In the genomic region with DNA sequence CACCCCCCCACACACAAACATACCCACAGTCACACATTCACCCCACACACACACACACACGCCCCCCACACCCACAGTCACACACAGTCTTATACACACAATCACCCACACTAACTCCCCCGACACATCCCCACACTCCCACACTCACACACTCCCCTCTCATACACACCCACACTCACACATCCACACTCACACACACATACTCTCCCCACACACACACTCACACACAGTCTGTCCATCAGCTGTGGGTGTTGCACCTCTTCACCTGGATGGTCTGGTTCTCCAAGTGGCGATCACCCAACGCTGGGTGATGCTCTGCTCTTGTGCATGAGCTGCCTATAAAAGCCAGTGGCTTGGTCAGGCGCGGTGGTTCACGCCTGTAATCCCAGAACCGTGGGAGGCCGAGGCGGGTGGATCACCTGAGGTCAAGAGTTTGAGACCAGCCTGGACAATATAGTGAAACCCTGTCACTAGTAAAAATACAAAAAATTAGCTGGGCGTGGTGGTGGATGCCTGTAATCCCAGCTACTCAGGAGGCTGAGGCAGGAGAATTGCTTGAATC, we compare ENCODE assay signal across 21 cellular contexts.
"Had no signal": no experiment of that assay in that cellular context is flagged by ENCODE, and none has a peak within 500 bp of the region (broad histone marks: within the 10 kb centered on the region; RNA-seq: fewer than 3 reads in every experiment).

No MANE protein-coding gene starts in this region.

- H3K4me2 ChIP-seq: smooth muscle cell had no signal

- H3K27me3 ChIP-seq: right lobe of liver, tibial artery, upper lobe of left lung had no signal

- H3K4me3 ChIP-seq: dorsolateral prefrontal cortex, gastrocnemius medialis, right lobe of liver, smooth muscle cell, tibial artery, upper lobe of left lung had no signal

- H3K27ac ChIP-seq: dorsolateral prefrontal cortex, gastrocnemius medialis, parathyroid adenoma, right lobe of liver, tibial artery, upper lobe of left lung had no signal

- H2AFZ ChIP-seq: parathyroid adenoma had no signal

- DNase-seq: dorsolateral prefrontal cortex; effector CD4-positive, alpha-beta T cell; foreskin fibroblast; gastrocnemius medialis; kidney; mesenchymal stem cell; midbrain; naive thymus-derived CD4-positive, alpha-beta T cell; right lobe of liver; stimulated activated CD4-positive, alpha-beta T cell treated with anti-CD3 and anti-CD28 coated beads, Interleukin-12 subunit alpha, Interleukin-12 subunit beta, amount 100 ng/mL, for 4 hours; stimulated activated CD4-positive, alpha-beta T cell treated with anti-CD3 and anti-CD28 coated beads, Interleukin-1b, Interleukin-23, amount 100 ng/mL, for 48 hours; stimulated activated CD4-positive, alpha-beta T cell treated with anti-CD3 and anti-CD28 coated beads, Interleukin-4, amount 100 ng/mL, for 1 hour; stimulated activated CD8-positive, alpha-beta memory T cell treated with anti-CD3 and anti-CD28 coated beads, Interleukin-4, amount 100 ng/mL, for 48 hours; stimulated activated naive CD4-positive, alpha-beta T cell; stimulated activated naive CD8-positive, alpha-beta T cell treated with anti-CD3 and anti-CD28 coated beads, Interleukin-15, amount 100 ng/mL, for 72 hours; upper lobe of left lung had no signal

- H3K4me1 Mint-ChIP-seq: naive thymus-derived CD4-positive, alpha-beta T cell; stimulated activated naive CD8-positive, alpha-beta T cell treated with anti-CD3 and anti-CD28 coated beads, Interleukin-15, amount 100 ng/mL, for 72 hours had no signal

- H3K36me3 Mint-ChIP-seq: naive thymus-derived CD4-positive, alpha-beta T cell had no signal

- H3K9me3 ChIP-seq: gastrocnemius medialis, right lobe of liver, tibial artery, upper lobe of left lung had no signal

- H3K36me3 ChIP-seq: gastrocnemius medialis, right lobe of liver, upper lobe of left lung had no signal

- H3K4me3 Mint-ChIP-seq: naive thymus-derived CD4-positive, alpha-beta T cell; stimulated activated naive CD8-positive, alpha-beta T cell treated with anti-CD3 and anti-CD28 coated beads, Interleukin-15, amount 100 ng/mL, for 72 hours had no signal

- H3K27ac Mint-ChIP-seq: progenitor cell of endocrine pancreas had no signal

- H3K4me1 ChIP-seq: gastrocnemius medialis, parathyroid adenoma, right lobe of liver, tibial artery, upper lobe of left lung had no signal

- H3K9ac ChIP-seq: parathyroid adenoma had no signal

- ATAC-seq: gastrocnemius medialis, left lobe of liver, right lobe of liver had no signal
